14 cellular contexts compared by ENCODE assay signal in the genomic region with DNA sequence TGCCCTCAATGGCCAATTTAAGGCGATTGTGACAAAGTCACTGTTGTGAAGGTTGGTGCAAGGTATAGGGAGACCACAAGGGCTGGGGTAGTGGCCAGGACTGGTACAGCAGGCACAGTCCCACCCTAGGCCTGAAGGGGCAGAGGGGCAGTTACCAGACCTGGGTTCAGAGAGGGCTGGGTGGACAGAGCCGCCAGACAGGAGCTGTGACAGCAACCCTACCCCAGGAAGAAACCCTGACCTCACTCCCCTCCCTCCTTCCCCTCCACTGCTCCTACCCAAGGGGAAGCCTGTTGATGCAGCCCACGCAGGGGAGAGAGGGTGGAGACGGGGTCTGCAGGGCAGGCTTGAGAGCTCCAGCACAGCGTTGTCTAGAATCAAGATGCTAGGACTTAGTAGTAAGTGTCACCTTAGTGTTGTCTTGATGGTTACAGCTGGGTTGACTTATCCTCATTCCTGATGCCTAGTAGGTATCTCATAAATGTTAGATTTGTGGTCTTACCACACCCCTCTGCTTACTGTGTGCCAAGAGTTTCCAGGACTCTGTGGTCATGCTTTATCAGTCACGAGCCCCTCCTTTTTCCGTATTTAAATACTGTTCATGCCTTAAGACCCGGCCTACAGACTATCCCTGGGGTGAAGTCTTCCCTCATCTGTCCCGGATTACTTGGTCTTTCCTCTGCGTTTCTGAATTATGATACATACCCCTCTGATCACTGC. TPM values are rescaled to one million over a fixed set of nuclear protein-coding genes. Genes with fewer than 3 reads are reported as not detected.
DNase-seq lines count a peak whose midpoint lies in the region; ATAC-seq and TF ChIP-seq lines count a peak whose summit lies in the region.
"Had no signal": no experiment of that assay in that cellular context is flagged by ENCODE, and none has a peak within 500 bp of the region (broad histone marks: within the 10 kb centered on the region; RNA-seq: fewer than 3 reads in every experiment).

No MANE protein-coding gene starts in this region.

- H3K36me3 ChIP-seq in Caco-2 (ENCODE audit: control insufficient read depth, insufficient read depth, low read length), result no peaks in the 10 kb centered on the region
- H3K36me3 ChIP-seq: heart right ventricle had no signal

- POLR2A ChIA-PET in Caco-2 (lab: Charles Lee), result no interaction called here

- H3K4me3 ChIP-seq in Caco-2 (ENCODE audit: low read depth, low read length), result no peak overlapping the region
- H3K4me3 ChIP-seq: heart right ventricle had no signal

- H3K27me3 Mint-ChIP-seq in Caco-2 (ENCODE audit: insufficient read depth, unreplicated experiment) (peaks cover 4% of the 10 kb centered on the region), endothelial cell (ENCODE audit: unreplicated experiment) (peaks cover 4% of the 10 kb centered on the region)

- H3K27me3 ChIP-seq in Caco-2 (replicated peaks; ENCODE audit: control insufficient read depth, insufficient read depth, low read length), result no peaks in the 10 kb centered on the region
- H3K27me3 ChIP-seq: heart right ventricle had no signal

- no peaks in the 10 kb centered on the region for H3K9me3 Mint-ChIP-seq in Caco-2 (ENCODE audit: unreplicated experiment)
- H3K9me3 Mint-ChIP-seq in endothelial cell (ENCODE audit: unreplicated experiment), result no peaks in the 10 kb centered on the region
- H3K9me3 Mint-ChIP-seq: activated T-cell treated with anti-CD3 and anti-CD28 coated beads, Interleukin-2, amount 50 U/mL, for 72 hours; naive B cell had no signal

- peak in 1 of 2 experiments; percentile 14 for DNase-seq in Caco-2
- DNase-seq in M059J (ENCODE audit: low read depth), result peak; percentile 14
- peak; percentile 18 for DNase-seq in endothelial cell (ENCODE audit: low spot score)
- peak; percentile 51 for DNase-seq in renal cortical epithelial cell (ENCODE audit: low read depth)
- no peak for DNase-seq in NCI-H1048 (lab: John Stamatoyannopoulos, UW)
- no peak for DNase-seq in NCI-H1417 treated with DMSO at 0.1 percent for 48 hours (lab: John Stamatoyannopoulos, UW)
- DNase-seq in midbrain (lab: John Stamatoyannopoulos, UW), result no peak
- DNase-seq: activated T-cell treated with anti-CD3 and anti-CD28 coated beads, Interleukin-2, amount 50 U/mL, for 72 hours; COR-L47; cortex of kidney; heart right ventricle; MV-4-11; naive B cell had no signal

- H3K9me3 ChIP-seq in Caco-2, result no peaks in the 10 kb centered on the region
- H3K9me3 ChIP-seq: heart right ventricle had no signal

- no TSS peak for BruUV-seq in Caco-2 (replicated peaks; lab: Mats Ljungman, UMichigan)

- H3K36me3 Mint-ChIP-seq in Caco-2 (ENCODE audit: insufficient read depth, unreplicated experiment) (peaks cover 6% of the 10 kb centered on the region), endothelial cell (ENCODE audit: low read depth, unreplicated experiment) (no peaks in the 10 kb centered on the region)
- H3K36me3 Mint-ChIP-seq: naive B cell had no signal

- intact Hi-C loops in Caco-2 (cut with micrococcal nuclease; ENCODE audit: unreplicated experiment), result loop anchor here (5.0 kb wide), 1 partner anchor 75 kb away; no protein-coding TSS in a partner anchor

- H3K27ac Mint-ChIP-seq in Caco-2 (ENCODE audit: unreplicated experiment) (peak overlapping the region; percentile 15), endothelial cell (ENCODE audit: unreplicated experiment) (no peak overlapping the region)
- H3K27ac Mint-ChIP-seq: activated T-cell treated with anti-CD3 and anti-CD28 coated beads, Interleukin-2, amount 50 U/mL, for 72 hours; naive B cell had no signal

- TF ChIP-seq CTCF in Caco-2 (IDR thresholded peaks at IDR 0.05; ENCODE audit: insufficient read depth in 1 of 2, low read depth in 1 of 2, low read length in 1 of 2, severe bottlenecking in 1 of 2, unreplicated experiment in 1 of 2) (peak in 1 of 2 experiments; percentile 8), endothelial cell (IDR thresholded peaks at IDR 0.05; ENCODE audit: unreplicated experiment) (no peak)

- no peaks in the 10 kb centered on the region for H3K4me1 ChIP-seq in Caco-2

- H3K4me1 Mint-ChIP-seq in Caco-2 (ENCODE audit: low read depth, unreplicated experiment) (no peaks in the 10 kb centered on the region), endothelial cell (ENCODE audit: unreplicated experiment) (no peaks in the 10 kb centered on the region)
- H3K4me1 Mint-ChIP-seq: naive B cell had no signal

- CTCF ChIA-PET in Caco-2 (lab: Charles Lee), result interaction anchor here (1.0 kb wide), 1 partner anchor 23 kb away, joined by 3 read pairs; no protein-coding TSS in a partner anchor

- no peak overlapping the region for H3K4me3 Mint-ChIP-seq in Caco-2 (ENCODE audit: unreplicated experiment)
- H3K4me3 Mint-ChIP-seq in endothelial cell (ENCODE audit: unreplicated experiment), result no peak overlapping the region
- H3K4me3 Mint-ChIP-seq: activated T-cell treated with anti-CD3 and anti-CD28 coated beads, Interleukin-2, amount 50 U/mL, for 72 hours; naive B cell had no signal

- ATAC-seq in GM19397 (IDR thresholded peaks at IDR 0.05; ENCODE audit: unreplicated experiment), result no peak

RNA-seq across cellular contexts. Expression of gene EML1, which starts 14.4 kb away (rescaled TPM):
- total RNA-seq in Caco-2 (2022) (5.9 and 7.2 TPM in 2 replicates), endothelial cell (ENCODE audit: unreplicated experiment) (10.0 TPM), renal cortical epithelial cell (69.3 and 130 TPM in 2 replicates)
- 32.0 and 32.6 TPM in 2 replicates for total RNA-seq in M059J (2014; rRNA removed; shearing (Covaris generic))

Comparison
In these comparisons a context has a peak if more than half of its experiments do, and no peak if none do; other contexts are left out.
1. DNase-seq: peak in M059J (single experiment), endothelial cell (single experiment) and renal cortical epithelial cell (single experiment); none in NCI-H1048 (single experiment), NCI-H1417 treated with DMSO at 0.1 percent for 48 hours (single experiment) and midbrain (single experiment).